9 cellular contexts compared by ENCODE assay signal in the genomic region with DNA sequence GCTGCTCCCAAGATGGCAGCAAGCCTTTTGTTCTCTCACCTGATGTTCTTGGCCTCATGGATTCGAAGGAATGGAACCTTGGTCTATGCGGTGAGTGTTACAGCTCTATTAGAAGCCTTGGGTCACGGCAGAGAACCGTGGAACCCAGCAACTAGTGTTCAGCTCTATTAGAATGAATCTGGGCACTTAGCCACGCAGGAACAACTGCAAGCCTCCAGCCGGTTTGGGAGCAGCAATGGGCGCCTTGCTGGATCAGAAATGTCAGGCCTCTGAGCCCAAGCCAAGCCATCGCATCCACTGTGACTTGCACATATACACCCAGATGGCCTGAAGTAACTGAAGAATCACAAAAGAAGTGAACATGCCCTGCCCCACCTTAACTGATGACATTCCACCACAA.
"Had no signal": no experiment of that assay in that cellular context is flagged by ENCODE, and none has a peak within 500 bp of the region (broad histone marks: within the 10 kb centered on the region; RNA-seq: fewer than 3 reads in every experiment).

No MANE protein-coding gene starts in this region.

- ATAC-seq: GM23338, HCT116 had no signal

- H3K4me3 Mint-ChIP-seq: GM23338, H9, HFFc6 had no signal

- H3K4me1 Mint-ChIP-seq: GM23338, H9 had no signal

- H3K9me3 ChIP-seq: HAP-1 had no signal

- H3K4me1 ChIP-seq: HAP-1 had no signal

- H3K27ac ChIP-seq: GM23248 had no signal

- H3K9ac ChIP-seq: GM23248 had no signal

- H3K4me3 ChIP-seq: GM23248, GM23338, HAP-1 had no signal

- H3K36me3 ChIP-seq: HAP-1 had no signal

- DNase-seq: GM23248, GOT3, H7, H9, HCEC 1CT, HFFc6 had no signal

- H3K27ac Mint-ChIP-seq: GM23338, H9, HFFc6 had no signal
